15 cellular contexts compared by ENCODE assay signal in the genomic region with DNA sequence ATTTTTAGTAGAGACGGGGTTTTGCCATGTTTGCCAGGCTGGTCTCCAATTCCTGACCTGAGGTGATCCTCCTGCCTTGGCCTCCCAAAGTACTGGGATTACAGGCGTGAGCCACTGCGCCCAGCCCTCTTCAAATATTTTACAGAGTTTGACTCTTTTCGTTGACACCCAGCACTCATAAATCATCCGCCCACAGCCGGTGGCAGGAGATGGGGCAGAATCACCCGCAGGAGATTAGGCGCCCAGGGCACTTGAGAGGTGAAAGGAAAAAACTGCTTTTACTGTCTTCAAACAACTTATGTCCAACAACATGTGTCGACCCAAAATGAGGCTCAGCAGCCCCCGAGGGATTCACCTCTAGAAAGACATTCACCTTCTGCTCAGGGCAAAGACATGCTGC. TPM values are rescaled to one million over a fixed set of nuclear protein-coding genes. Genes with fewer than 3 reads are reported as not detected.
A peak's percentile ranks its signal among the peaks of the same experiment; 100 is the strongest.
DNase-seq lines count a peak whose midpoint lies in the region; ATAC-seq and TF ChIP-seq lines count a peak whose summit lies in the region.
"Had no signal": no experiment of that assay in that cellular context is flagged by ENCODE, and none has a peak within 500 bp of the region (broad histone marks: within the 10 kb centered on the region; RNA-seq: fewer than 3 reads in every experiment).

No MANE protein-coding gene starts in this region.

- H3K27ac ChIP-seq in tibial artery = no peak overlapping the region
- H3K27ac ChIP-seq: GM23248 had no signal

- H3K4me1 ChIP-seq in tibial artery = peaks cover 0 to 7% (median 2%) of the 10 kb centered on the region in 4 donors
- H3K4me1 ChIP-seq: HAP-1 had no signal

- intact Hi-C loops in natural killer cell (cut with micrococcal nuclease) = no loop called here
- intact Hi-C loops in tibial artery (cut with DNase I; ENCODE audit: low total_unique reads) = loop anchor here (5.0 kb wide), 1 partner anchor 119 kb away; no protein-coding TSS in a partner anchor

- H3K36me3 Mint-ChIP-seq in natural killer cell treated with Interleukin-12 subunit alpha and Interleukin-12 subunit beta and Interleukin-15 and Interleukin-18, amount 100 ng/mL, for 72 hours = no peaks in the 10 kb centered on the region
- H3K36me3 Mint-ChIP-seq in natural killer cell = no peaks in the 10 kb centered on the region
- H3K36me3 Mint-ChIP-seq: CD4-positive, alpha-beta memory T cell had no signal

- TF ChIP-seq CTCF in natural killer cell (IDR thresholded peaks at IDR 0.05) (no peak), tibial artery (IDR thresholded peaks at IDR 0.05) (no peak)

- H3K9me3 ChIP-seq in tibial artery = no peaks in the 10 kb centered on the region
- H3K9me3 ChIP-seq: HAP-1 had no signal

- no peaks in the 10 kb centered on the region for H3K4me1 Mint-ChIP-seq in natural killer cell treated with Interleukin-12 subunit alpha and Interleukin-12 subunit beta and Interleukin-15 and Interleukin-18, amount 100 ng/mL, for 72 hours (ENCODE audit: low read depth in 2 of 2)
- H3K4me1 Mint-ChIP-seq in natural killer cell = no peaks in the 10 kb centered on the region
- H3K4me1 Mint-ChIP-seq: CD4-positive, alpha-beta memory T cell had no signal

- H3K27me3 ChIP-seq in tibial artery = no peaks in the 10 kb centered on the region

- H3K27me3 Mint-ChIP-seq in natural killer cell treated with Interleukin-12 subunit alpha and Interleukin-12 subunit beta and Interleukin-15 and Interleukin-18, amount 100 ng/mL, for 72 hours = peaks cover 0 to 2% of the 10 kb centered on the region in 2 donors
- H3K27me3 Mint-ChIP-seq in natural killer cell (ENCODE audit: low read depth in 2 of 2) = peaks cover 0 to 3% of the 10 kb centered on the region in 2 donors
- H3K27me3 Mint-ChIP-seq: CD4-positive, alpha-beta memory T cell had no signal

- H3K36me3 ChIP-seq in tibial artery = no peaks in the 10 kb centered on the region
- H3K36me3 ChIP-seq: HAP-1 had no signal

- no peaks in the 10 kb centered on the region for H3K9me3 Mint-ChIP-seq in natural killer cell treated with Interleukin-12 subunit alpha and Interleukin-12 subunit beta and Interleukin-15 and Interleukin-18, amount 100 ng/mL, for 72 hours
- H3K9me3 Mint-ChIP-seq in natural killer cell = no peaks in the 10 kb centered on the region

- ATAC-seq in natural killer cell treated with Interleukin-12 subunit alpha and Interleukin-12 subunit beta and Interleukin-15 and Interleukin-18, amount 100 ng/mL, for 72 hours = no peak
- ATAC-seq in natural killer cell = no peak
- no peak for ATAC-seq in HG03571 (IDR thresholded peaks at IDR 0.05; ENCODE audit: unreplicated experiment)

- H3K27ac Mint-ChIP-seq in natural killer cell treated with Interleukin-12 subunit alpha and Interleukin-12 subunit beta and Interleukin-15 and Interleukin-18, amount 100 ng/mL, for 72 hours = no peak overlapping the region
- no peak overlapping the region for H3K27ac Mint-ChIP-seq in natural killer cell
- H3K27ac Mint-ChIP-seq: CD4-positive, alpha-beta memory T cell had no signal

- no peak overlapping the region for H3K4me3 ChIP-seq in tibial artery
- H3K4me3 ChIP-seq: GM23248, HAP-1 had no signal

- H3K4me3 Mint-ChIP-seq in natural killer cell treated with Interleukin-12 subunit alpha and Interleukin-12 subunit beta and Interleukin-15 and Interleukin-18, amount 100 ng/mL, for 72 hours = no peak overlapping the region
- no peak overlapping the region for H3K4me3 Mint-ChIP-seq in natural killer cell
- H3K4me3 Mint-ChIP-seq: CD4-positive, alpha-beta memory T cell had no signal

- peak; percentile 6 for DNase-seq in natural killer cell treated with Interleukin-12 subunit alpha and Interleukin-12 subunit beta and Interleukin-15 and Interleukin-18, amount 100 ng/mL, for 72 hours (ENCODE audit: low spot score)
- no peak for DNase-seq in natural killer cell
- DNase-seq in NCI-H524 treated with DMSO at 0.1 percent for 48 hours (lab: John Stamatoyannopoulos, UW) = peak; percentile 25
- DNase-seq in iPS-NIHi11 (ENCODE audit: low spot score) = peak; percentile 1
- no peak for DNase-seq in tibial artery
- DNase-seq: C1 segment of cervical spinal cord; Calu3; CD4-positive, alpha-beta memory T cell; COR-L47; DMS53; DMS79 treated with DMSO at 0.1 percent for 48 hours; GF-D8; GM23248 had no signal

RNA-seq across cellular contexts. Expression of gene OSBP2, which starts 56.9 kb away (rescaled TPM):
- total RNA-seq in natural killer cell treated with Interleukin-12 subunit alpha and Interleukin-12 subunit beta and Interleukin-15 and Interleukin-18, amount 100 ng/mL, for 72 hours = 1 to 10 TPM in 1 of 2 donors, under 1 TPM in 1; 0.14 to 1.7 TPM
- total RNA-seq in natural killer cell = 1 to 10 TPM in 1 of 3 donors, under 1 TPM in 2; 0.65 to 1.2 (median 0.79) TPM

Comparison
In these comparisons a context has a peak if more than half of its experiments do, and no peak if none do; other contexts are left out.
1. DNase-seq: peak in natural killer cell treated with Interleukin-12 subunit alpha and Interleukin-12 subunit beta and Interleukin-15 and Interleukin-18, amount 100 ng/mL, for 72 hours (single experiment), NCI-H524 treated with DMSO at 0.1 percent for 48 hours (single experiment) and iPS-NIHi11 (single experiment); none in natural killer cell (single experiment) and tibial artery (0 of 2).